In the genomic region with DNA sequence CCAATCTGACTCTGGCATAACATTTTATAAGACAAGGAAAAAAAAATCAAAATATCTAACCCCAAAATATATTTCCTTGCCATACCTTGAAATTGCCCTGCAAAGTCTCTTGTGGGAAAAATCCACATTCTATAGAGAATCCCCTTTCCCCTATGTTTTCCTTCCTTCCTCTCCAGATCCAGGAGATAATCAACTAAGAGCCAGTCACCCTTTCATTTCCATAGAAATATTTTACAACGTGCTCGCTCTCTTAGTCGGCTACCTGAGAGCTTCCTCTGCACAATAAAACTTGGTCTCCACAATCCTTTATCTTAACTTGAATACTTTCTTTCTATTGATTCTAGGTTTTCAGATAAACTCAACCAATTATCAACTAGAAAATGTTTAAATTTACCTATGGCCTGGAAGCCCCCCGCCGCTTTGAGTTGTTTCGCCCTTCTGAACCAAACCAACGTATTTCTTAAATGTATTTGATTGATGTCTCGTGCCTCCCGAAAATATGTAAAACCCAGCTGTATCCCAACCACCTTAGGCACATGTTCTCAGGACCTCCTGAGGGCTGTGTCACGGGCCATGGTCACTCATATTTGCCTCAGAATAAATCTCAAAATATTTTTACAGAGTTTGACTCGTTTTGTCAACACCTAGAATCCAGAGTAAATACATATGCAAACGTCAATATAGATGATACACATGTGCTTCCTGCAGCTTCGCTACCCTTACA, we compare ENCODE assay signal across 8 cellular contexts. TPM values are rescaled to one million over a fixed set of nuclear protein-coding genes. Genes with fewer than 3 reads are reported as not detected.
A peak's percentile ranks its signal among the peaks of the same experiment; 100 is the strongest.
DNase-seq lines count a peak whose midpoint lies in the region; ATAC-seq and TF ChIP-seq lines count a peak whose summit lies in the region.

No MANE protein-coding gene starts in this region.

- no peaks in the 10 kb centered on the region for H3K27me3 ChIP-seq in Peyer's patch
- H3K27me3 ChIP-seq in esophagus (ENCODE audit: control insufficient read depth in 1 of 2, insufficient read depth in 2 of 2, low read length in 2 of 2): no peaks in the 10 kb centered on the region
- no peaks in the 10 kb centered on the region for H3K27me3 ChIP-seq in parathyroid adenoma (ENCODE audit: control insufficient read depth, insufficient read depth, low read length)

- TF ChIP-seq POLR2A in Peyer's patch (IDR thresholded peaks at IDR 0.05): no peak

- ATAC-seq in HG02763 (IDR thresholded peaks at IDR 0.05; ENCODE audit: unreplicated experiment) (no peak), HG03460 (IDR thresholded peaks at IDR 0.05; ENCODE audit: unreplicated experiment) (no peak), HG03139 (IDR thresholded peaks at IDR 0.05; ENCODE audit: unreplicated experiment) (no peak)

- 2 to 5% methylated on average over 13 of the region's 13 CpGs for WGBS in esophagus, 2 donors

- no peak for DNase-seq in Peyer's patch
- DNase-seq in UCSD-AML1 (lab: John Stamatoyannopoulos, UW; ENCODE audit: unreplicated experiment): no peak

- peak overlapping the region; percentile 100 for H3K9ac ChIP-seq in ES-I3 (ENCODE audit: low read depth, low read length)
- H3K9ac ChIP-seq in parathyroid adenoma: peak overlapping the region; percentile 99

- H3K9me3 ChIP-seq in ES-I3 (ENCODE audit: control insufficient read depth, insufficient read depth, low read length): no peaks in the 10 kb centered on the region
- no peaks in the 10 kb centered on the region for H3K9me3 ChIP-seq in Peyer's patch
- H3K9me3 ChIP-seq in esophagus (ENCODE audit: control insufficient read depth in 2 of 2, insufficient read depth in 1 of 2, low read depth in 1 of 2, low read length in 1 of 2): no peaks in the 10 kb centered on the region
- no peaks in the 10 kb centered on the region for H3K9me3 ChIP-seq in parathyroid adenoma (ENCODE audit: control insufficient read depth, low read length)

- peak overlapping the region; percentile 72 to 94 (median 88) for H3K4me3 ChIP-seq in Peyer's patch
- H3K4me3 ChIP-seq in esophagus (ENCODE audit: low read depth in 1 of 2, low read length in 2 of 2): peak overlapping the region; percentile 97 to 100
- H3K4me3 ChIP-seq in parathyroid adenoma (ENCODE audit: low read depth, low read length): peak overlapping the region; percentile 96

- TF ChIP-seq CTCF in Peyer's patch (IDR thresholded peaks at IDR 0.05) (no peak), parathyroid adenoma (IDR thresholded peaks at IDR 0.05) (no peak)

- H3K4me1 ChIP-seq in ES-I3 (ENCODE audit: insufficient read depth, low read length) (peaks cover 15% of the 10 kb centered on the region), Peyer's patch (peaks cover 0 to 32% (median 10%) of the 10 kb centered on the region in 4 donors), esophagus (ENCODE audit: control insufficient read depth in 2 of 2, insufficient read depth in 2 of 2, low read length in 1 of 2) (peaks cover 2 to 9% of the 10 kb centered on the region in 2 donors), parathyroid adenoma (peaks cover 14% of the 10 kb centered on the region)

- peak overlapping the region; percentile 87 for H2AFZ ChIP-seq in parathyroid adenoma

- H3K36me3 ChIP-seq in ES-I3 (ENCODE audit: insufficient read depth, low read length): no peaks in the 10 kb centered on the region
- no peaks in the 10 kb centered on the region for H3K36me3 ChIP-seq in Peyer's patch
- H3K36me3 ChIP-seq in esophagus (ENCODE audit: control insufficient read depth in 2 of 2, insufficient read depth in 2 of 2, low read length in 1 of 2): no peaks in the 10 kb centered on the region
- no peaks in the 10 kb centered on the region for H3K36me3 ChIP-seq in parathyroid adenoma (ENCODE audit: control insufficient read depth, insufficient read depth, low read length)

- peak overlapping the region; percentile 78 for H3K4me2 ChIP-seq in parathyroid adenoma (ENCODE audit: low read length)

- H3K27ac ChIP-seq in Peyer's patch (peak overlapping the region; percentile 90 to 97 (median 92)), esophagus (ENCODE audit: low read depth in 2 of 2, low read length in 1 of 2) (peak overlapping the region; percentile 97 to 98), parathyroid adenoma (peak overlapping the region; percentile 98)

- H3K79me2 ChIP-seq in parathyroid adenoma: peaks cover 53% of the 10 kb centered on the region

RNA-seq across cellular contexts. Expression of a gene that starts 0.9 kb away (rescaled TPM):
- 100 to 1,000 TPM; 193 to 647 (median 491) TPM for total RNA-seq in Peyer's patch
- polyA plus RNA-seq in esophagus: 100 to 1,000 TPM; 157 to 241 TPM
